11 cellular contexts compared by ENCODE assay signal in the genomic region with DNA sequence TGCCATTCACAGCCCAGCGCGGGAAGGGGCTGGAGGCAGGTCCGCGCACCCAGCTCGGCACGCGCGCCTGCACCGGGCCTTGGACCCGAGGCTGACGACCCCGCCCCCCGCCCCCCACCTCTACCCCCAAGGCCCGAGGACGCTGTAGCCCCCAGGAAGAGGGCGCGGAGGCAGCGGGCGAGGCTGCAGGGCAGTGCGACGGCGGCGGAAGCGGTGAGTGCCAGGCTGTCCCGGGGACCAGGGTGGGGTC. TPM values are rescaled to one million over a fixed set of nuclear protein-coding genes. Genes with fewer than 3 reads are reported as not detected.
DNase-seq lines count a peak whose midpoint lies in the region; ATAC-seq and TF ChIP-seq lines count a peak whose summit lies in the region.
"Had no signal": no experiment of that assay in that cellular context is flagged by ENCODE, and none has a peak within 500 bp of the region (broad histone marks: within the 10 kb centered on the region; RNA-seq: fewer than 3 reads in every experiment).

No MANE protein-coding gene starts in this region.

- TF ChIP-seq CTCF in heart right ventricle (IDR thresholded peaks at IDR 0.05) (no peak), lower lobe of right lung (IDR thresholded peaks at IDR 0.05) (no peak), upper lobe of left lung (IDR thresholded peaks at IDR 0.05) (no peak)

- H3K4me1 Mint-ChIP-seq in activated CD4-positive, alpha-beta memory T cell treated with anti-CD3 and anti-CD28 coated beads for 36 hours (ENCODE audit: low read depth): peaks cover 19% of the 10 kb centered on the region

- intact Hi-C loops in heart right ventricle (cut with DNase I) (loop anchor here in 1 of 10 donors (10.0 kb wide), 1 partner anchor 83 kb away; a partner anchor contains a TSS), left cardiac atrium (cut with DNase I) (no loop called here), lower lobe of right lung (cut with DNase I) (no loop called here)
- intact Hi-C loops in activated CD4-positive, alpha-beta memory T cell treated with anti-CD3 and anti-CD28 coated beads for 36 hours (cut with micrococcal nuclease): loop anchor here (2.0 to 10.0 kb wide), 4 partner anchors 31 to 237 kb away; a partner anchor contains a TSS

- ATAC-seq in heart right ventricle: no peak
- no peak for ATAC-seq in left cardiac atrium
- no peak for ATAC-seq in lower lobe of right lung
- ATAC-seq in upper lobe of left lung (ENCODE audit: low FRiP score in 2 of 2): no peak
- no peak for ATAC-seq in HG02870 (IDR thresholded peaks at IDR 0.05; ENCODE audit: unreplicated experiment)

- peak overlapping the region; percentile 69 for H3K4me3 Mint-ChIP-seq in activated CD4-positive, alpha-beta memory T cell treated with anti-CD3 and anti-CD28 coated beads for 36 hours

- H3K27me3 Mint-ChIP-seq in activated CD4-positive, alpha-beta memory T cell treated with anti-CD3 and anti-CD28 coated beads for 36 hours: no peaks in the 10 kb centered on the region
- H3K27me3 Mint-ChIP-seq: activated naive CD8-positive, alpha-beta T cell treated with anti-CD3 and anti-CD28 coated beads for 36 hours had no signal

- POLR2A ChIA-PET in activated CD4-positive, alpha-beta memory T cell treated with anti-CD3 and anti-CD28 coated beads for 36 hours (lab: Charles Lee): interaction anchor here (1.1 to 5.1 kb wide), 3 partner anchors 30 to 95 kb away, joined by 3 to 30 read pairs (median 3); a partner anchor contains a TSS

- WGBS in heart right ventricle, 2 donors: 4 to 14% methylated on average over 22 to 25 of the region's 25 CpGs
- WGBS in upper lobe of left lung, 2 donors: 14% methylated on average over 7 of the region's 25 CpGs; no CpG with 5 or more reads in 1 of the 2 donors

- H3K4me3 ChIP-seq in heart right ventricle: peak overlapping the region in 9 of 10 donors; percentile 1 to 79 (median 42)
- peak overlapping the region; percentile 68 for H3K4me3 ChIP-seq in lower lobe of right lung
- H3K4me3 ChIP-seq in upper lobe of left lung: peak overlapping the region in 3 of 4 donors; percentile 36 to 70 (median 59)

- no peak for TF ChIP-seq POLR2A in upper lobe of left lung (IDR thresholded peaks at IDR 0.05)

- no peak overlapping the region for H3K27ac Mint-ChIP-seq in activated CD4-positive, alpha-beta memory T cell treated with anti-CD3 and anti-CD28 coated beads for 36 hours

- H3K9me3 Mint-ChIP-seq in activated CD4-positive, alpha-beta memory T cell treated with anti-CD3 and anti-CD28 coated beads for 36 hours: no peaks in the 10 kb centered on the region
- H3K9me3 Mint-ChIP-seq: activated naive CD8-positive, alpha-beta T cell treated with anti-CD3 and anti-CD28 coated beads for 36 hours had no signal

- no peak for TF ChIP-seq EP300 in upper lobe of left lung (IDR thresholded peaks at IDR 0.05)

- H3K4me1 ChIP-seq in heart right ventricle (peaks cover 28 to 51% (median 38%) of the 10 kb centered on the region in 9 donors), lower lobe of right lung (peaks cover 43% of the 10 kb centered on the region), upper lobe of left lung (peaks cover 38 to 57% (median 42%) of the 10 kb centered on the region in 4 donors)

- DNase-seq in heart right ventricle (no peak), left cardiac atrium (no peak), lower lobe of right lung (no peak), upper lobe of left lung (peak in 1 of 2 donors; percentile 85), NCI-H2196 treated with DMSO at 0.1 percent for 48 hours (lab: John Stamatoyannopoulos, UW; ENCODE audit: unreplicated experiment) (no peak), mucosa of gallbladder (ENCODE audit: low spot score) (no peak)
- no peak for DNase-seq in activated CD4-positive, alpha-beta memory T cell treated with anti-CD3 and anti-CD28 coated beads for 36 hours
- DNase-seq: NCI-H1930 had no signal

- H3K9me3 ChIP-seq in heart right ventricle (no peaks in the 10 kb centered on the region), lower lobe of right lung (no peaks in the 10 kb centered on the region), upper lobe of left lung (no peaks in the 10 kb centered on the region)
- H3K9me3 ChIP-seq: tibial artery had no signal

- H3K27ac ChIP-seq in heart right ventricle (peak overlapping the region in 1 of 10 donors; percentile 89), lower lobe of right lung (peak overlapping the region; percentile 65), upper lobe of left lung (peak overlapping the region in 3 of 4 donors; percentile 42 to 87 (median 86))

- H3K36me3 ChIP-seq in heart right ventricle (peaks cover 0 to 56% (median 21%) of the 10 kb centered on the region in 9 donors), lower lobe of right lung (peaks cover 45% of the 10 kb centered on the region), upper lobe of left lung (peaks cover 0 to 46% (median 40%) of the 10 kb centered on the region in 4 donors)

- peaks cover 10% of the 10 kb centered on the region for H3K36me3 Mint-ChIP-seq in activated CD4-positive, alpha-beta memory T cell treated with anti-CD3 and anti-CD28 coated beads for 36 hours

- CTCF ChIA-PET in activated CD4-positive, alpha-beta memory T cell treated with anti-CD3 and anti-CD28 coated beads for 36 hours (lab: Charles Lee): interaction anchor here (1.0 to 5.2 kb wide), 3 partner anchors 16 to 200 kb away, joined by 3 to 26 read pairs (median 5); a partner anchor contains a TSS

- peaks cover 0 to 19% (median 0%) of the 10 kb centered on the region in 7 donors for H3K27me3 ChIP-seq in heart right ventricle
- no peaks in the 10 kb centered on the region for H3K27me3 ChIP-seq in lower lobe of right lung (ENCODE audit: low read depth)
- H3K27me3 ChIP-seq in upper lobe of left lung: no peaks in the 10 kb centered on the region
- H3K27me3 ChIP-seq: tibial artery had no signal

RNA-seq across cellular contexts. Expression of a gene that starts 1.2 kb away (rescaled TPM):
- 1 to 10 TPM in 9 of 10 donors, under 1 TPM in 1; 0.79 to 4.1 (median 2.7) TPM for total RNA-seq in heart right ventricle
- 10 to 100 TPM in 1 of 2 donors, 1 to 10 TPM in 1; 4.9 to 15.7 TPM for polyA plus RNA-seq in heart right ventricle
- total RNA-seq in left cardiac atrium: 1 to 10 TPM; 3.6 to 3.7 TPM
- 10 to 100 TPM; 14.7 to 17.6 TPM for total RNA-seq in activated CD4-positive, alpha-beta memory T cell treated with anti-CD3 and anti-CD28 coated beads for 36 hours
- 8.7 TPM for total RNA-seq in lower lobe of right lung
- total RNA-seq in upper lobe of left lung: 10 to 100 TPM; 12.4 to 51.3 (median 15.3) TPM
- 14.8 TPM for total RNA-seq in mucosa of gallbladder

RNA-seq across cellular contexts. Expression of a gene that starts 2.0 kb away (rescaled TPM):
- total RNA-seq in heart right ventricle: 10 to 100 TPM; 64.4 to 85.3 (median 76.8) TPM
- 100 to 1,000 TPM in 1 of 2 donors, 10 to 100 TPM in 1; 36.3 to 114 TPM for polyA plus RNA-seq in heart right ventricle
- total RNA-seq in left cardiac atrium: 10 to 100 TPM; 47.9 to 71.0 TPM
- 10 to 100 TPM; 58.9 to 59.0 TPM for total RNA-seq in activated CD4-positive, alpha-beta memory T cell treated with anti-CD3 and anti-CD28 coated beads for 36 hours
- 50.5 TPM for total RNA-seq in lower lobe of right lung
- 100 to 1,000 TPM in 1 of 6 donors, 10 to 100 TPM in 5; 28.8 to 106 (median 71.9) TPM for total RNA-seq in upper lobe of left lung
- 93.6 TPM for total RNA-seq in mucosa of gallbladder

RNA-seq across cellular contexts. Expression of a gene that starts 29.8 kb away (rescaled TPM):
- total RNA-seq in heart right ventricle (10 to 100 TPM; 11.8 to 21.7 (median 14.7) TPM), left cardiac atrium (10 to 100 TPM; 16.4 to 18.6 TPM), lower lobe of right lung (27.2 TPM), upper lobe of left lung (10 to 100 TPM; 24.8 to 70.2 (median 36.8) TPM), mucosa of gallbladder (34.7 TPM)
- 10 to 100 TPM; 26.5 to 44.7 TPM for polyA plus RNA-seq in heart right ventricle
- total RNA-seq in activated CD4-positive, alpha-beta memory T cell treated with anti-CD3 and anti-CD28 coated beads for 36 hours: 10 to 100 TPM; 28.7 to 29.9 TPM

RNA-seq across cellular contexts. Expression of a gene that starts 29.8 kb away (rescaled TPM):
- total RNA-seq in heart right ventricle (10 to 100 TPM; 34.9 to 51.6 (median 38.8) TPM), left cardiac atrium (10 to 100 TPM; 36.8 to 44.9 TPM), lower lobe of right lung (44.3 TPM), upper lobe of left lung (10 to 100 TPM; 26.8 to 56.4 (median 46.3) TPM), mucosa of gallbladder (52.2 TPM)
- polyA plus RNA-seq in heart right ventricle: 10 to 100 TPM; 43.2 to 59.1 TPM
- total RNA-seq in activated CD4-positive, alpha-beta memory T cell treated with anti-CD3 and anti-CD28 coated beads for 36 hours: 10 to 100 TPM; 54.6 to 58.4 TPM

RNA-seq across cellular contexts. Expression of a gene that starts 41.2 kb away (rescaled TPM):
- total RNA-seq in heart right ventricle (1 to 10 TPM in 4 of 10 donors, under 1 TPM in 6; 0.26 to 5.1 (median 0.57) TPM), left cardiac atrium (10 to 100 TPM in 1 of 2 donors, 1 to 10 TPM in 1; 1.4 to 10.1 TPM), lower lobe of right lung (5.3 TPM), upper lobe of left lung (10 to 100 TPM; 13.8 to 34.8 (median 16.9) TPM), mucosa of gallbladder (3.2 TPM)
- polyA plus RNA-seq in heart right ventricle: 10 to 100 TPM; 11.7 to 12.5 TPM
- not detected for total RNA-seq in activated CD4-positive, alpha-beta memory T cell treated with anti-CD3 and anti-CD28 coated beads for 36 hours
- total RNA-seq: activated naive CD8-positive, alpha-beta T cell treated with anti-CD3 and anti-CD28 coated beads for 36 hours had no signal
